1 cellular context compared by ENCODE assay signal in the genomic region with DNA sequence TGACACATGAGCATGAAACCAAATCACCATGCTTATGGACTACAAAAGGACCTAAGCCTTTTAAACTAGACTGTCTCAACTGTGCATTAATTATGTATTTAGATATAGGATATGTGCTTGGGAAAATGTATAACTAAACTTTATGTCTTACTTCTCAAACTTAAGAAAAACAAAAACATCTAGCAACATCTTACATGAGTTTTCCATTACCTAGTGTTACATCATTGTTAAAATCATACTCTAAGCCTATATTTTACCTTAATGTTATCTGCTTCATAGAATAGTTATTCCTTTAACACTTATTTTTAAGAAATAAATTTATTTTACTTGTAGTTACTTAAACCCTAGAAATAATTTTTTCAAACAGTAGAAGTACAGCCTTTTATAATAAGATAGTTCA.
A peak's percentile ranks its signal among the peaks of the same experiment; 100 is the strongest.
TF ChIP-seq lines count a peak whose summit lies in the region.

No MANE protein-coding gene starts in this region.

TF ChIP-seq in K562, 482 proteins besides CTCF, POLR2A, EP300 and RAD21 (continued from another document):
- TF ChIP-seq ZNF766 (CRISPR knock-in tag; conservative IDR thresholded peaks at IDR 0.05) = no peak
- no peak for TF ChIP-seq HNRNPL (IDR thresholded peaks at IDR 0.05; ENCODE audit: low read depth, low read length)
- TF ChIP-seq ZNF445 (CRISPR knock-in tag; IDR thresholded peaks at IDR 0.05; ENCODE audit: low read depth) = no peak
- TF ChIP-seq MTA1 (IDR thresholded peaks at IDR 0.05; ENCODE audit: borderline replicate concordance) = no peak
- no peak for TF ChIP-seq ZZZ3 (IDR thresholded peaks at IDR 0.05)
- TF ChIP-seq ZNF431 (CRISPR knock-in tag; IDR thresholded peaks at IDR 0.05) = no peak
- no peak for TF ChIP-seq SRSF3 (IDR thresholded peaks at IDR 0.05; ENCODE audit: insufficient read depth, low read length)
- TF ChIP-seq CREM (IDR thresholded peaks at IDR 0.05; ENCODE audit: low read depth) = no peak
- TF ChIP-seq YBX1 (IDR thresholded peaks at IDR 0.05) = no peak
- TF ChIP-seq CBX8 (IDR thresholded peaks at IDR 0.05; ENCODE audit: borderline replicate concordance, extremely low read depth, low read depth, low read length, poor library complexity, severe bottlenecking) = peak; percentile 8
- no peak for TF ChIP-seq CEBPG (CRISPR knock-in tag; IDR thresholded peaks at IDR 0.05)
- TF ChIP-seq CEBPG (tag; conservative IDR thresholded peaks at IDR 0.05 in 1 of 2, IDR thresholded peaks at IDR 0.05 in 1 of 2) = peak in 1 of 2 experiments; percentile 60; a peak in 2 of 4 replicates
- TF ChIP-seq, protein P1, sequence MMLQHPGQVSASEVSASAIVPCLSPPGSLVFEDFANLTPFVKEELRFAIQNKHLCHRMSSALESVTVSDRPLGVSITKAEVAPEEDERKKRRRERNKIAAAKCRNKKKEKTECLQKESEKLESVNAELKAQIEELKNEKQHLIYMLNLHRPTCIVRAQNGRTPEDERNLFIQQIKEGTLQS (IDR thresholded peaks at IDR 0.05) = peak; percentile 52
- TF ChIP-seq, protein P1 (CRISPR knock-in tag; conservative IDR thresholded peaks at IDR 0.05) = no peak
- no peak for TF ChIP-seq SMAD1 (IDR thresholded peaks at IDR 0.05; ENCODE audit: low read depth, low read length, partially characterized antibody)
TF ChIP-seq in K562: peak in this region for 3.
